8 cellular contexts compared by ENCODE assay signal in genomic region chr12:123269395-123269892, GRCh38. TPM values are rescaled to one million over a fixed set of nuclear protein-coding genes. Genes with fewer than 3 reads are reported as not detected.
DNase-seq lines count a peak whose midpoint lies in the region; ATAC-seq and TF ChIP-seq lines count a peak whose summit lies in the region.

No MANE protein-coding gene starts in this region.

- peak overlapping the region; percentile 99 for H3K4ac ChIP-seq in IMR-90 (ENCODE audit: low read depth, low read length)

- peak overlapping the region; percentile 96 for H4K91ac ChIP-seq in IMR-90 (ENCODE audit: insufficient read depth, low read depth, low read length)

- peaks cover 26% of the 10 kb centered on the region for H3K4me1 ChIP-seq in CD8-positive, alpha-beta T cell (ENCODE audit: insufficient read depth, low read length)
- H3K4me1 ChIP-seq in IMR-90 (ENCODE audit: control insufficient read depth, insufficient read depth, low read length) (peaks cover 17% of the 10 kb centered on the region), endocrine pancreas (ENCODE audit: control insufficient read depth, insufficient read depth, low read length) (no peaks in the 10 kb centered on the region), lower lobe of right lung (peaks cover 35% of the 10 kb centered on the region)

- TF ChIP-seq CTCF in CD8-positive, alpha-beta T cell (IDR thresholded peaks at IDR 0.05), result no peak
- TF ChIP-seq CTCF in IMR-90 (conservative IDR thresholded peaks at IDR 0.05; ENCODE audit: low read depth, low read length), result 0 out of 2 replicates have a peak, but pooled peaks have one; percentile 7
- peak; percentile 20 for TF ChIP-seq CTCF in lower lobe of right lung (IDR thresholded peaks at IDR 0.05)

- no TSS peak for BruUV-seq in IMR-90 (replicated peaks; lab: Mats Ljungman, UMichigan)

- 0 out of 3 replicates have a peak overlapping the region, but pooled peaks have one; percentile 54 for H2BK15ac ChIP-seq in IMR-90 (ENCODE audit: low read depth, low read length)

- H3K23ac ChIP-seq in IMR-90 (ENCODE audit: low read depth, low read length), result peak overlapping the region; percentile 98; the same call in 1 of the 2 replicates

- no peaks in the 10 kb centered on the region for H3K27me3 ChIP-seq in CD8-positive, alpha-beta T cell (ENCODE audit: insufficient read depth, low read length)
- no peaks in the 10 kb centered on the region for H3K27me3 ChIP-seq in IMR-90 (ENCODE audit: control insufficient read depth, insufficient read depth, low read length)
- H3K27me3 ChIP-seq in endocrine pancreas (ENCODE audit: control insufficient read depth, insufficient read depth, low read length), result no peaks in the 10 kb centered on the region
- H3K27me3 ChIP-seq in lower lobe of right lung (ENCODE audit: low read depth), result no peaks in the 10 kb centered on the region

- peaks cover 9 to 51% of the 10 kb centered on the region in 2 experiments; a peak in 2 of 4 replicates for H3K79me1 ChIP-seq in IMR-90 (ENCODE audit: low read depth in 1 of 2, low read length in 2 of 2)

- peak overlapping the region; percentile 90 for H2AFZ ChIP-seq in IMR-90 (replicated peaks; ENCODE audit: low read length, poor library complexity)

- H3K36me3 ChIP-seq in CD8-positive, alpha-beta T cell (ENCODE audit: insufficient read depth, low read length), result no peaks in the 10 kb centered on the region
- peaks cover 26% of the 10 kb centered on the region for H3K36me3 ChIP-seq in IMR-90 (ENCODE audit: control insufficient read depth, insufficient read depth, low read length)
- H3K36me3 ChIP-seq in endocrine pancreas (ENCODE audit: control insufficient read depth, insufficient read depth, low read length), result no peaks in the 10 kb centered on the region
- peaks cover 20% of the 10 kb centered on the region for H3K36me3 ChIP-seq in lower lobe of right lung

- peak overlapping the region; percentile 91 for H3K4me2 ChIP-seq in IMR-90 (ENCODE audit: low read depth, low read length)

- CTCF ChIA-PET in CD8-positive, alpha-beta T cell (lab: Charles Lee), result interaction anchor here (1.2 to 2.8 kb wide), 5 partner anchors 13 to 314 kb away, joined by 3 to 14 read pairs (median 4); partner anchors contain the start of gene TMED2
- CTCF ChIA-PET in IMR-90 (lab: Yijun Ruan, JAX), result interaction anchor here (0.5 to 0.6 kb wide), 2 partner anchors 52 to 318 kb away, joined by 3 to 4 read pairs; no protein-coding TSS in a partner anchor

- H3K9me3 Mint-ChIP-seq in CD8-positive, alpha-beta T cell, result no peaks in the 10 kb centered on the region
- no peaks in the 10 kb centered on the region for H3K9me3 Mint-ChIP-seq in stimulated activated effector memory CD8-positive, alpha-beta T cell treated with anti-CD3 and anti-CD28 coated beads, Interleukin-12 subunit alpha, Interleukin-12 subunit beta, amount 100 ng/mL, for 72 hours

- peak; percentile 21; the same call in 1 of the 2 replicates for TF ChIP-seq POLR2A in IMR-90 (IDR thresholded peaks at IDR 0.05; ENCODE audit: low read depth, low read length)

- POLR2A ChIA-PET in CD8-positive, alpha-beta T cell (lab: Charles Lee), result interaction anchor here (1.4 kb wide), 1 partner anchor 314 kb away, joined by 5 read pairs; no protein-coding TSS in a partner anchor
- POLR2A ChIA-PET in IMR-90 (lab: Charles Lee; ENCODE audit: unreplicated experiment), result interaction anchor here (0.6 to 0.7 kb wide), 2 partner anchors 9 to 13 kb away, joined by 9 to 10 read pairs; no protein-coding TSS in a partner anchor

- H2BK120ac ChIP-seq in IMR-90 (ENCODE audit: low read depth, low read length), result peak overlapping the region; percentile 53; the same call in 1 of the 2 replicates

- H2AK9ac ChIP-seq in IMR-90 (replicated peaks; ENCODE audit: low read depth, low read length, poor library complexity), result peak overlapping the region; percentile 99

- peak overlapping the region; percentile 96 for H2AK5ac ChIP-seq in IMR-90 (ENCODE audit: low read depth, low read length)

- H3K56ac ChIP-seq in IMR-90 (ENCODE audit: extremely low read depth, insufficient read depth, low read length), result peak overlapping the region; percentile 98

- H3K9me3 ChIP-seq in CD8-positive, alpha-beta T cell (ENCODE audit: low read length), result no peaks in the 10 kb centered on the region
- H3K9me3 ChIP-seq in IMR-90 (ENCODE audit: control insufficient read depth, insufficient read depth, low read length), result no peaks in the 10 kb centered on the region
- H3K9me3 ChIP-seq in endocrine pancreas (ENCODE audit: control insufficient read depth, low read length), result no peaks in the 10 kb centered on the region
- no peaks in the 10 kb centered on the region for H3K9me3 ChIP-seq in lower lobe of right lung

- H3K27ac Mint-ChIP-seq in CD8-positive, alpha-beta T cell, result no peak overlapping the region
- peak overlapping the region; percentile 70 for H3K27ac Mint-ChIP-seq in stimulated activated effector memory CD8-positive, alpha-beta T cell treated with anti-CD3 and anti-CD28 coated beads, Interleukin-12 subunit alpha, Interleukin-12 subunit beta, amount 100 ng/mL, for 72 hours

- H3K9me1 ChIP-seq in IMR-90 (ENCODE audit: insufficient read depth, low read length), result peaks cover 18% of the 10 kb centered on the region

- dilution Hi-C loops in IMR-90 (cut with HindIII; ENCODE audit: low sequenced_read_pairs, unreplicated experiment), result no loop called here

- DNase-seq in CD8-positive, alpha-beta T cell, result peak in 4 of 7 experiments; percentile 17 to 61 (median 44)
- DNase-seq in IMR-90 (peak; percentile 61), lower lobe of right lung (peak; percentile 76), SHP77 treated with DMSO at 0.1 percent for 48 hours (lab: John Stamatoyannopoulos, UW) (no peak)
- peak; percentile 38 to 52 for DNase-seq in activated CD4-positive, alpha-beta T cell treated with anti-CD3 and anti-CD28 coated beads, Interleukin-2, amount 50 U/mL, for 48 hours
- DNase-seq in stimulated activated effector memory CD8-positive, alpha-beta T cell treated with anti-CD3 and anti-CD28 coated beads, Interleukin-12 subunit alpha, Interleukin-12 subunit beta, amount 100 ng/mL, for 72 hours (ENCODE audit: low spot score in 2 of 2), result peak in 1 of 2 donors; percentile 61

- no peaks in the 10 kb centered on the region for H3K27me3 Mint-ChIP-seq in CD8-positive, alpha-beta T cell (ENCODE audit: low read depth)

- H3K4me1 Mint-ChIP-seq in CD8-positive, alpha-beta T cell (ENCODE audit: low read depth), result peaks cover 32% of the 10 kb centered on the region
- peaks cover 24% of the 10 kb centered on the region for H3K4me1 Mint-ChIP-seq in stimulated activated effector memory CD8-positive, alpha-beta T cell treated with anti-CD3 and anti-CD28 coated beads, Interleukin-12 subunit alpha, Interleukin-12 subunit beta, amount 100 ng/mL, for 72 hours

- H3K14ac ChIP-seq in IMR-90 (replicated peaks; ENCODE audit: low read depth, low read length), result peak overlapping the region; percentile 100

- H3K36me3 Mint-ChIP-seq in CD8-positive, alpha-beta T cell, result no peaks in the 10 kb centered on the region
- H3K36me3 Mint-ChIP-seq in stimulated activated effector memory CD8-positive, alpha-beta T cell treated with anti-CD3 and anti-CD28 coated beads, Interleukin-12 subunit alpha, Interleukin-12 subunit beta, amount 100 ng/mL, for 72 hours, result peaks cover 4% of the 10 kb centered on the region

- in situ Hi-C loops in IMR-90 (cut with MboI; ENCODE audit: low sequenced_read_pairs), result no loop called here

- peak overlapping the region; percentile 85 for H3K4me3 Mint-ChIP-seq in CD8-positive, alpha-beta T cell
- peak overlapping the region; percentile 75 for H3K4me3 Mint-ChIP-seq in stimulated activated effector memory CD8-positive, alpha-beta T cell treated with anti-CD3 and anti-CD28 coated beads, Interleukin-12 subunit alpha, Interleukin-12 subunit beta, amount 100 ng/mL, for 72 hours

- peak overlapping the region; percentile 87 for H4K5ac ChIP-seq in IMR-90 (ENCODE audit: low read depth, low read length)

- no peak overlapping the region for H2BK20ac ChIP-seq in IMR-90 (ENCODE audit: low read depth, low read length)

- peak overlapping the region; percentile 36; the same call in 1 of the 2 replicates for H3K18ac ChIP-seq in IMR-90 (ENCODE audit: low read depth, low read length)

- peak overlapping the region; percentile 65 for H3K4me3 ChIP-seq in CD8-positive, alpha-beta T cell (ENCODE audit: low read depth, low read length)
- H3K4me3 ChIP-seq in IMR-90 (ENCODE audit: insufficient read depth, low read depth, low read length), result peak overlapping the region; percentile 74
- H3K4me3 ChIP-seq in endocrine pancreas (ENCODE audit: control insufficient read depth, insufficient read depth, low read length), result no peak overlapping the region
- peak overlapping the region; percentile 77 for H3K4me3 ChIP-seq in lower lobe of right lung

- H2BK5ac ChIP-seq in IMR-90 (ENCODE audit: low read depth, low read length, poor library complexity, severe bottlenecking), result peak overlapping the region; percentile 87

- H4K20me1 ChIP-seq in IMR-90 (ENCODE audit: insufficient read depth, low read length), result peaks cover 49% of the 10 kb centered on the region

- no peak for TF ChIP-seq RAD21 in IMR-90 (IDR thresholded peaks at IDR 0.05; ENCODE audit: low read length)

- no peak overlapping the region for H3K27ac ChIP-seq in CD8-positive, alpha-beta T cell (ENCODE audit: low read depth, low read length)
- H3K27ac ChIP-seq in IMR-90 (ENCODE audit: insufficient read depth, low read length) (peak overlapping the region; percentile 85), lower lobe of right lung (peak overlapping the region; percentile 76)

- intact Hi-C loops in CD8-positive, alpha-beta T cell (cut with DNase I, micrococcal nuclease), result no loop called here
- intact Hi-C loops in IMR-90 (cut with micrococcal nuclease) (no loop called here), lower lobe of right lung (cut with DNase I) (no loop called here)

- peak overlapping the region; percentile 90 for H3K9ac ChIP-seq in IMR-90 (ENCODE audit: low read depth, low read length)
- peak overlapping the region; percentile 91 for H3K9ac ChIP-seq in endocrine pancreas (ENCODE audit: control insufficient read depth, insufficient read depth, low read length)

- peak overlapping the region; percentile 91 to 97 for H4K8ac ChIP-seq in IMR-90 (ENCODE audit: low read depth in 2 of 2, low read length in 2 of 2)

- ATAC-seq in CD8-positive, alpha-beta T cell, result peak; percentile 15
- peak; percentile 31 for ATAC-seq in IMR-90 (ENCODE audit: low read depth)
- ATAC-seq in lower lobe of right lung, result peak; percentile 43 to 55
- ATAC-seq in stimulated activated effector memory CD8-positive, alpha-beta T cell treated with anti-CD3 and anti-CD28 coated beads, Interleukin-12 subunit alpha, Interleukin-12 subunit beta, amount 100 ng/mL, for 72 hours, result no peak
- ATAC-seq in GM21529 (IDR thresholded peaks at IDR 0.05; ENCODE audit: unreplicated experiment), result no peak

- WGBS in IMR-90 (ENCODE audit: extremely low coverage in 2 of 2, insufficient read length in 1 of 2), 2 experiments, result 11% methylated on average over 5 of the region's 32 CpGs; no CpG with 5 or more reads in 1 of the 2 experiments

RNA-seq across cellular contexts. Expression of gene CDK2AP1, which starts 2.2 kb away (rescaled TPM):
- total RNA-seq in CD8-positive, alpha-beta T cell, result 1 to 10 TPM; 3.8 to 4.1 TPM
- total RNA-seq in IMR-90 (2012; rRNA removed) (137 and 265 TPM in 2 replicates), lower lobe of right lung (83.5 TPM)
- 261 and 293 TPM in 2 replicates for polyA plus RNA-seq in IMR-90 (2012; rRNA removed)
- polyA plus RNA-seq in IMR-90 (2012; cell fraction: cytosol; rRNA removed), result 96.9 and 101 TPM in 2 replicates
- polyA plus RNA-seq in IMR-90 (2012; cell fraction: nucleus; rRNA removed; ENCODE audit: low replicate concordance), result 25.9 and 84.0 TPM in 2 replicates

RNA-seq across cellular contexts. Expression of gene MTRFR, which starts 36.2 kb away (rescaled TPM):
- 10 to 100 TPM; 37.7 to 39.4 TPM for total RNA-seq in CD8-positive, alpha-beta T cell
- total RNA-seq in IMR-90 (2012; rRNA removed), result 10.2 and 12.2 TPM in 2 replicates
- 7.2 and 8.6 TPM in 2 replicates for polyA plus RNA-seq in IMR-90 (2012; rRNA removed)
- polyA plus RNA-seq in IMR-90 (2012; cell fraction: cytosol; rRNA removed), result 10.9 and 17.8 TPM in 2 replicates
- 3.6 and 4.0 TPM in 2 replicates for polyA plus RNA-seq in IMR-90 (2012; cell fraction: nucleus; rRNA removed; ENCODE audit: low replicate concordance)
- 12.7 TPM for total RNA-seq in lower lobe of right lung

RNA-seq across cellular contexts. Expression of gene MPHOSPH9, which starts 36.5 kb away (rescaled TPM):
- total RNA-seq in CD8-positive, alpha-beta T cell, result 10 to 100 TPM; 82.2 to 84.4 TPM
- total RNA-seq in IMR-90 (2012; rRNA removed) (17.0 and 30.8 TPM in 2 replicates), lower lobe of right lung (21.8 TPM)
- polyA plus RNA-seq in IMR-90 (2012; rRNA removed), result 7.6 and 8.3 TPM in 2 replicates
- polyA plus RNA-seq in IMR-90 (2012; cell fraction: cytosol; rRNA removed), result 1.4 and 1.9 TPM in 2 replicates
- polyA plus RNA-seq in IMR-90 (2012; cell fraction: nucleus; rRNA removed; ENCODE audit: low replicate concordance), result 4.3 and 23.9 TPM in 2 replicates

Comparison
In these comparisons a context has a peak if more than half of its experiments do, and no peak if none do; other contexts are left out.
1. ATAC-seq: peak in CD8-positive, alpha-beta T cell (single experiment), IMR-90 (single experiment) and lower lobe of right lung (2 of 2); none in stimulated activated effector memory CD8-positive, alpha-beta T cell treated with anti-CD3 and anti-CD28 coated beads, Interleukin-12 subunit alpha, Interleukin-12 subunit beta, amount 100 ng/mL, for 72 hours (single experiment) and GM21529 (single experiment).
2. RNA of gene CDK2AP1, which starts 2.2 kb away (total RNA-seq): 137 to 265 TPM in IMR-90 and 83.5 TPM in lower lobe of right lung (single experiment); 3.8 to 4.1 TPM in CD8-positive, alpha-beta T cell; every median in the first group is over 10 times any median in the second.